8 cellular contexts compared by ENCODE assay signal in the genomic region with DNA sequence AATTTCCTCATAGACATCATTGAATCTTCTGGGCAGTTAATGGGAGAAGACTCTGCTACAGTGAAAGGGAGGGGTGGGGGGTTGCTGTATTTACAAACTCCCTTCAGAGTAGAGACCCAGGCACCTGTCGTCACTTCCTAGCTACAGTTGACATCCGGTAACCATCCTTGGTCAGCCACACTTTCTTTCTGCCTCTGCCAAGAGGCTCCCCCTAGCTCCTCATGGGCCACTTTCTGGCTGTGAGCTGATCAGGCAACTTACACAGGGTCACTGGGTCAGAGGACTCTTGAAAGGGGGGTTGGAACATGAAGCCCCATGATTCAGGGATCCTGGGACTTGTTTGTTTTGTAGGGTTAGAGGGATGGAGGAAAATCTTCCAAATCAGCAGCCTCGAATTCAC. TPM values are rescaled to one million over a fixed set of nuclear protein-coding genes. Genes with fewer than 3 reads are reported as not detected.
A peak's percentile ranks its signal among the peaks of the same experiment; 100 is the strongest.
DNase-seq lines count a peak whose midpoint lies in the region; ATAC-seq, FAIRE-seq and TF ChIP-seq lines count a peak whose summit lies in the region.

No MANE protein-coding gene starts in this region.

- TF ChIP-seq CTCF in GM13977 (IDR thresholded peaks at IDR 0.05; ENCODE audit: extremely low read depth, insufficient read depth, missing control alignments), result no peak
- TF ChIP-seq CTCF in GM12878 (IDR thresholded peaks at IDR 0.05 in 2 of 3, conservative IDR thresholded peaks at IDR 0.05 in 1 of 3; ENCODE audit: control insufficient read depth in 2 of 3, extremely low read depth in 1 of 3, insufficient read depth in 1 of 3, low read depth in 3 of 3, low read length in 3 of 3), result peak in 1 of 3 experiments; percentile 27; a peak in 1 of 6 replicates
- no peak for TF ChIP-seq CTCF in natural killer cell (IDR thresholded peaks at IDR 0.05)

- peaks cover 10% of the 10 kb centered on the region for H3K4me1 ChIP-seq in GM12878 (ENCODE audit: control insufficient read depth, insufficient read depth, low read length)

- H2AFZ ChIP-seq in GM12878 (ENCODE audit: control insufficient read depth, low read depth, low read length), result peak overlapping the region; percentile 95

- peak overlapping the region; percentile 63 for H3K9ac ChIP-seq in GM12878 (ENCODE audit: control insufficient read depth, insufficient read depth, low read length)

- peak; percentile 32 for ATAC-seq in GM12878
- no peak for ATAC-seq in natural killer cell
- no peak for ATAC-seq in GM21717 (IDR thresholded peaks at IDR 0.05; ENCODE audit: unreplicated experiment)
- ATAC-seq in GM21381 (IDR thresholded peaks at IDR 0.05; ENCODE audit: unreplicated experiment), result no peak

- no peak for TF ChIP-seq EP300 in GM12878 (IDR thresholded peaks at IDR 0.05; ENCODE audit: borderline replicate concordance in 1 of 2, control insufficient read depth in 1 of 2, low read depth in 2 of 2, low read length in 2 of 2)

- in situ Hi-C loops in GM13977 (cut with MboI; ENCODE audit: low pct_unique_long_range_greater_than_20kb, low sequenced_read_pairs, unreplicated experiment) (no loop called here), GM12878 (cut with MboI) (no loop called here)

- DNase-seq in GM13977 (ENCODE audit: low spot score) (peak; percentile 78), OCI-M1 (lab: John Stamatoyannopoulos, UW) (peak; percentile 36), GM12878 (ENCODE audit: low read depth, low spot score) (no peak), natural killer cell (no peak), NCI-H2227 treated with DMSO at 0.1 percent for 48 hours (lab: John Stamatoyannopoulos, UW) (no peak), SIG-M5 (lab: John Stamatoyannopoulos, UW) (no peak)

- no peaks in the 10 kb centered on the region for H3K27me3 ChIP-seq in GM12878 (replicated peaks in 1 of 2; ENCODE audit: control insufficient read depth in 2 of 2, insufficient read depth in 2 of 2, low read length in 1 of 2)

- WGBS in GM12878 (ENCODE audit: insufficient coverage, insufficient replicate concordance, low lambda C conversion rate, missing lambda C conversion rate), result 0% methylated on average over 3 of the region's 3 CpGs

- peak overlapping the region; percentile 59 for H3K27ac ChIP-seq in GM12878 (ENCODE audit: control insufficient read depth, insufficient read depth)

- H3K36me3 ChIP-seq in GM12878 (ENCODE audit: control insufficient read depth in 2 of 2, insufficient read depth in 2 of 2, low read length in 1 of 2), result no peaks in the 10 kb centered on the region

- H3K36me3 Mint-ChIP-seq in natural killer cell, result no peaks in the 10 kb centered on the region

- peak; percentile 23 for FAIRE-seq in GM12878 (lab: Jason Lieb, UNC)

- TF ChIP-seq RAD21 in GM12878 (IDR thresholded peaks at IDR 0.05; ENCODE audit: insufficient read depth, low read depth, low read length), result 0 out of 2 replicates have a peak, but pooled peaks have one; percentile 11

- peak; percentile 46; the same call in 1 of the 2 replicates for TF ChIP-seq POLR2A in GM12878 (IDR thresholded peaks at IDR 0.05; ENCODE audit: low read depth, low read length)

- intact Hi-C loops in GM12878 (cut with micrococcal nuclease; ENCODE audit: unreplicated experiment), result no loop called here
- intact Hi-C loops in natural killer cell (cut with micrococcal nuclease), result loop anchor here (10.0 kb wide), 1 partner anchor 116 kb away; no protein-coding TSS in a partner anchor

- no peaks in the 10 kb centered on the region for H3K9me3 Mint-ChIP-seq in natural killer cell

- RAD21 ChIA-PET in GM12878 (lab: Charles Lee; ENCODE audit: unreplicated experiment), result interaction anchor here (0.7 to 3.7 kb wide), 11 partner anchors 32 to 229 kb away, joined by 3 to 19 read pairs (median 5); partner anchors contain the start of gene BAIAP2L1

- CTCF ChIA-PET in GM12878 (lab: Yijun Ruan, JAX), result interaction anchor here (0.7 to 2.1 kb wide), 13 partner anchors 9 to 229 kb away, joined by 3 to 11 read pairs (median 5); partner anchors contain the start of genes BAIAP2L1 and LMTK2

- H3K27me3 Mint-ChIP-seq in natural killer cell (ENCODE audit: low read depth in 2 of 2), result no peaks in the 10 kb centered on the region

- SMC1A ChIA-PET in GM12878 (lab: Charles Lee; ENCODE audit: uncharacterized antibody, unreplicated experiment), result interaction anchor here (0.6 to 2.4 kb wide), 11 partner anchors 10 to 230 kb away, joined by 3 to 9 read pairs (median 4); partner anchors contain the start of gene BAIAP2L1

- peak overlapping the region; percentile 83 for H3K4me3 ChIP-seq in GM12878

- H3K4me1 Mint-ChIP-seq in natural killer cell, result peaks cover 49 to 51% of the 10 kb centered on the region in 2 donors

- H3K27ac Mint-ChIP-seq in natural killer cell, result peak overlapping the region; percentile 86 to 99

- POLR2A ChIA-PET in GM12878 (lab: Charles Lee), result interaction anchor here (0.7 to 1.3 kb wide), 3 partner anchors 11 to 154 kb away, joined by 3 to 5 read pairs (median 3); no protein-coding TSS in a partner anchor

- TSS peak; percentile 77 for BruUV-seq in GM12878 (replicated peaks; lab: Mats Ljungman, UMichigan)

- H3K4me3 Mint-ChIP-seq in natural killer cell, result peak overlapping the region; percentile 94

- H3K79me2 ChIP-seq in GM12878 (ENCODE audit: control insufficient read depth, insufficient read depth, low read length), result peaks cover 10% of the 10 kb centered on the region

- H4K20me1 ChIP-seq in GM12878 (ENCODE audit: control insufficient read depth, insufficient read depth), result no peaks in the 10 kb centered on the region

- H3K4me2 ChIP-seq in GM12878 (ENCODE audit: control insufficient read depth, insufficient read depth), result peak overlapping the region; percentile 84

- H3K9me3 ChIP-seq in GM12878 (replicated peaks; ENCODE audit: control insufficient read depth, insufficient read depth, low read length), result no peaks in the 10 kb centered on the region

TF ChIP-seq in GM12878, 131 proteins besides CTCF, POLR2A, EP300 and RAD21 (continues in another document):
- TF ChIP-seq CHD4 (IDR thresholded peaks at IDR 0.05), result no peak

RNA-seq across cellular contexts. Expression of gene TECPR1, which starts 1.2 kb away (rescaled TPM):
- 40.3 and 47.5 TPM in 2 replicates for total RNA-seq in GM12878 (2013; cell fraction: nucleolus; rRNA removed)
- total RNA-seq in GM12878 (2014; rRNA removed) (8.5 and 11.0 TPM in 2 replicates), GM12878 (2014; rRNA removed; fragmentation: Illumina TruSeq; extraction: Trizol) (3.2 and 5.5 TPM in 2 replicates), GM12878 (2021) (15.2 and 16.8 TPM in 2 replicates), natural killer cell (10 to 100 TPM; 68.8 to 76.7 (median 70.3) TPM)
- polyA plus RNA-seq in GM12878 (2011; ENCODE audit: low read depth), result 2.8 TPM
- polyA plus RNA-seq in GM12878 (2011; rRNA removed) (1.5 and 2.5 TPM in 2 replicates), GM12878 (2014; fragmentation: Illumina TruSeq; extraction: Trizol) (2.1 and 3.2 TPM in 2 replicates), GM12878 (2014; fragmentation: Nextera tagmentation; extraction: Ambion mirVana) (under 1 TPM; 0.26 to 0.51 TPM), GM12878 (2014; rRNA removed) (8.8 and 9.1 TPM in 2 replicates), GM12878 (2016; fragmentation: Nextera tagmentation; extraction: Ambion mirVana) (1 to 10 TPM; 5.2 to 7.4 TPM)
- 2.5 and 2.9 TPM in 2 replicates for polyA plus RNA-seq in GM12878 (2011; cell fraction: cytosol; rRNA removed)
- 9.1 and 24.7 TPM in 2 replicates for polyA plus RNA-seq in GM12878 (2011; cell fraction: nucleus; rRNA removed)
- polyA plus RNA-seq in GM12878 (2012), result 6.6 and 6.7 TPM in 2 replicates
- 2.6 and 6.6 TPM in 2 replicates for polyA minus RNA-seq in GM12878 (2011; rRNA and poly(A)+ RNA removed)
- polyA minus RNA-seq in GM12878 (2011; cell fraction: cytosol; rRNA and poly(A)+ RNA removed), result 1.6 and 7.4 TPM in 2 replicates
- 7.5 and 9.1 TPM in 2 replicates for polyA minus RNA-seq in GM12878 (2011; cell fraction: nucleus; rRNA and poly(A)+ RNA removed)

RNA-seq across cellular contexts. Expression of gene BRI3, which starts 30.7 kb away (rescaled TPM):
- total RNA-seq in GM12878 (2013; cell fraction: nucleolus; rRNA removed), result 14.2 and 15.0 TPM in 2 replicates
- 22.6 and 23.2 TPM in 2 replicates for total RNA-seq in GM12878 (2014; rRNA removed)
- total RNA-seq in GM12878 (2014; rRNA removed; fragmentation: Illumina TruSeq; extraction: Trizol), result 17.7 and 21.0 TPM in 2 replicates
- 50.9 and 56.3 TPM in 2 replicates for total RNA-seq in GM12878 (2021)
- polyA plus RNA-seq in GM12878 (2011; ENCODE audit: low read depth), result 26.9 TPM
- 28.3 and 39.9 TPM in 2 replicates for polyA plus RNA-seq in GM12878 (2011; rRNA removed)
- polyA plus RNA-seq in GM12878 (2011; cell fraction: cytosol; rRNA removed), result 40.9 and 48.1 TPM in 2 replicates
- polyA plus RNA-seq in GM12878 (2011; cell fraction: nucleus; rRNA removed), result 26.4 and 31.1 TPM in 2 replicates
- polyA plus RNA-seq in GM12878 (2012), result 47.7 and 73.7 TPM in 2 replicates
- polyA plus RNA-seq in GM12878 (2014; fragmentation: Illumina TruSeq; extraction: Trizol), result 9.9 and 15.9 TPM in 2 replicates
- polyA plus RNA-seq in GM12878 (2014; fragmentation: Nextera tagmentation; extraction: Ambion mirVana), result 10 to 100 TPM in 1 of 2 experiments, 1 to 10 TPM in 1; 4.5 to 22.1 TPM
- 38.4 and 38.5 TPM in 2 replicates for polyA plus RNA-seq in GM12878 (2014; rRNA removed)
- 10 to 100 TPM in 1 of 2 experiments, 1 to 10 TPM in 1; 6.4 to 12.9 TPM for polyA plus RNA-seq in GM12878 (2016; fragmentation: Nextera tagmentation; extraction: Ambion mirVana)
- 18.6 and 27.7 TPM in 2 replicates for polyA minus RNA-seq in GM12878 (2011; rRNA and poly(A)+ RNA removed)
- polyA minus RNA-seq in GM12878 (2011; cell fraction: cytosol; rRNA and poly(A)+ RNA removed), result 18.7 and 23.3 TPM in 2 replicates
- polyA minus RNA-seq in GM12878 (2011; cell fraction: nucleus; rRNA and poly(A)+ RNA removed), result 13.7 and 24.1 TPM in 2 replicates
- 10 to 100 TPM; 81.9 to 97.1 (median 90.0) TPM for total RNA-seq in natural killer cell

RNA-seq across cellular contexts. Expression of gene BHLHA15, which starts 39.5 kb away (rescaled TPM):
- not detected in 2 replicates for total RNA-seq in GM12878 (2013; cell fraction: nucleolus; rRNA removed)
- total RNA-seq in GM12878 (2014; rRNA removed) (4.2 and 5.3 TPM in 2 replicates), GM12878 (2014; rRNA removed; fragmentation: Illumina TruSeq; extraction: Trizol) (0.37 and 0.54 TPM in 2 replicates), GM12878 (2021) (2.4 and 3.0 TPM in 2 replicates), natural killer cell (1 to 10 TPM in 1 of 3 donors, not detected in 2; 3.3 TPM)
- 2.1 TPM for polyA plus RNA-seq in GM12878 (2011; ENCODE audit: low read depth)
- polyA plus RNA-seq in GM12878 (2011; rRNA removed) (not detected in 2 replicates), GM12878 (2014; fragmentation: Illumina TruSeq; extraction: Trizol) (not detected in 2 replicates), GM12878 (2014; fragmentation: Nextera tagmentation; extraction: Ambion mirVana) (not detected), GM12878 (2014; rRNA removed) (1.9 and 4.9 TPM in 2 replicates), GM12878 (2016; fragmentation: Nextera tagmentation; extraction: Ambion mirVana) (1 to 10 TPM; 2.0 to 2.9 TPM)
- not detected in 2 replicates for polyA plus RNA-seq in GM12878 (2011; cell fraction: cytosol; rRNA removed)
- not detected in 2 replicates for polyA plus RNA-seq in GM12878 (2011; cell fraction: nucleus; rRNA removed)
- polyA plus RNA-seq in GM12878 (2012), result 4.3 and 6.3 TPM in 2 replicates
- not detected in 2 replicates for polyA minus RNA-seq in GM12878 (2011; rRNA and poly(A)+ RNA removed)
- polyA minus RNA-seq in GM12878 (2011; cell fraction: cytosol; rRNA and poly(A)+ RNA removed), result not detected in 2 replicates
- polyA minus RNA-seq in GM12878 (2011; cell fraction: nucleus; rRNA and poly(A)+ RNA removed), result not detected in 2 replicates

Comparison
In these comparisons a context has a peak if more than half of its experiments do, and no peak if none do; other contexts are left out.
1. DNase-seq: peak in GM13977 (single experiment) and OCI-M1 (single experiment); none in GM12878 (single experiment), natural killer cell (single experiment), NCI-H2227 treated with DMSO at 0.1 percent for 48 hours (single experiment) and SIG-M5 (single experiment).